Comparison of ENCODE assay signal across 8 cellular contexts in genomic region chr10:35336921-35337741, GRCh38. TPM values are rescaled to one million over a fixed set of nuclear protein-coding genes. Genes with fewer than 3 reads are reported as not detected.
A peak's percentile ranks its signal among the peaks of the same experiment; 100 is the strongest.
DNase-seq lines count a peak whose midpoint lies in the region; ATAC-seq and TF ChIP-seq lines count a peak whose summit lies in the region.

No MANE protein-coding gene starts in this region.

- peak overlapping the region; percentile 40; the same call in 1 of the 2 replicates for H2AFZ ChIP-seq in KMS-11 (ENCODE audit: low read depth)

- H3K36me3 ChIP-seq in KMS-11 (ENCODE audit: insufficient read depth) (no peaks in the 10 kb centered on the region), upper lobe of left lung (no peaks in the 10 kb centered on the region)

- WGBS in upper lobe of left lung, 2 donors, result 0 to 2% methylated on average over 26 to 35 of the region's 86 CpGs

- no peaks in the 10 kb centered on the region for H4K20me1 ChIP-seq in KMS-11 (ENCODE audit: insufficient read depth)

- H3K4me2 ChIP-seq in KMS-11, result peak overlapping the region; percentile 54

- H3K79me2 ChIP-seq in KMS-11 (ENCODE audit: insufficient read depth, low read depth), result peaks cover 41% of the 10 kb centered on the region

- H3K4me1 ChIP-seq in KMS-11 (ENCODE audit: low read depth, poor library complexity, severe bottlenecking) (peaks cover 42% of the 10 kb centered on the region), upper lobe of left lung (peaks cover 36 to 68% (median 54%) of the 10 kb centered on the region in 4 donors)

- peak; percentile 3 for ATAC-seq in GM21381 (IDR thresholded peaks at IDR 0.05; ENCODE audit: unreplicated experiment)
- peak; percentile 28 to 34 for ATAC-seq in upper lobe of left lung (ENCODE audit: low FRiP score in 2 of 2)

- peak overlapping the region; percentile 17; the same call in 1 of the 2 replicates for H3K9ac ChIP-seq in KMS-11

- H3K27me3 ChIP-seq in KMS-11 (ENCODE audit: insufficient read depth, low read depth) (no peaks in the 10 kb centered on the region; the same call in 1 of the 2 replicates), upper lobe of left lung (no peaks in the 10 kb centered on the region)

- no peak overlapping the region for H3K4me3 ChIP-seq in KMS-11 (IDR thresholded peaks at IDR 0.05; ENCODE audit: insufficient read depth, low read depth, low read length)
- H3K4me3 ChIP-seq in epithelial cell of esophagus (ENCODE audit: low read length), result peak overlapping the region; percentile 73
- peak overlapping the region; percentile 77 to 99 (median 93) for H3K4me3 ChIP-seq in upper lobe of left lung

- peak in 1 of 4 donors; percentile 11 for TF ChIP-seq POLR2A in upper lobe of left lung (IDR thresholded peaks at IDR 0.05)

- no peak overlapping the region for H3K27ac ChIP-seq in KMS-11
- peak overlapping the region; percentile 74 to 90 (median 84) for H3K27ac ChIP-seq in upper lobe of left lung

- peak in 10 of 14 donors; percentile 16 to 64 (median 38) for DNase-seq in C1 segment of cervical spinal cord (lab: John Stamatoyannopoulos, UW)
- peak; percentile 36 for DNase-seq in activated CD8-positive, alpha-beta memory T cell treated with anti-CD3 and anti-CD28 coated beads, Interleukin-2, amount 50 U/mL, for 4 hours
- DNase-seq in epithelial cell of esophagus (ENCODE audit: low read depth), result peak; percentile 36
- DNase-seq in myocyte (ENCODE audit: low read depth), result peak; percentile 41
- DNase-seq in upper lobe of left lung, result peak; percentile 47 to 90
- no peak for DNase-seq in cortex of kidney (lab: John Stamatoyannopoulos, UW)

- TF ChIP-seq CTCF in KMS-11 (conservative IDR thresholded peaks at IDR 0.05; ENCODE audit: low read depth, low read length) (no peak), epithelial cell of esophagus (IDR thresholded peaks at IDR 0.05; ENCODE audit: insufficient read depth, low read depth, low read length, missing control alignments) (no peak), upper lobe of left lung (IDR thresholded peaks at IDR 0.05) (peak in 1 of 6 experiments; percentile 45)

- H3K9me3 ChIP-seq in upper lobe of left lung, result no peaks in the 10 kb centered on the region

- no peak for TF ChIP-seq EP300 in upper lobe of left lung (IDR thresholded peaks at IDR 0.05)

RNA-seq across cellular contexts. Expression of gene CCNY, which starts 0.8 kb away (rescaled TPM):
- total RNA-seq in myocyte, result 99.7 and 125 TPM in 2 replicates
- 281 TPM for polyA plus RNA-seq in myocyte (2012)
- total RNA-seq in upper lobe of left lung, result 10 to 100 TPM; 22.0 to 80.8 (median 52.5) TPM
